In the genomic region with DNA sequence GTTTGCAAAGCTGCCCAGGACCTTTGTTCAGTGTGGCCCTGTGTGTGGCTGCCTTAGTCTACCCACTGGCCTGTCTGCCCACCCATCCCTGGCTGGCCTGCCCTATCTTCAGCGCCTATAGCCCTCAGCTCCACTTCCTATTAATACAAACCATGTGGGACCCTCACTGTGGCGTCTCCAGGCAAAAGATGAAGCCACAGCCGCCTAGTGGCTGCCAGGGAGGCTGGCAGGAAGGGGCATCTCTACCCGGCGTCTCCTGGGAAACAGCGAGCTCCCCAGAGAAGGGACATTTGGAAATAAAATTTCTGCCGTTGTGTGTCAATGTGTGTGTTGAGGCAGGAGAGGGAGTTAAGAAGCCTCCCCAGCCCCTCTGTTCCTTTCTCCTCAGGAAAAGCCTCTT, we compare ENCODE assay signal across 7 cellular contexts. TPM values are rescaled to one million over a fixed set of nuclear protein-coding genes. Genes with fewer than 3 reads are reported as not detected.
DNase-seq lines count a peak whose midpoint lies in the region; ATAC-seq and TF ChIP-seq lines count a peak whose summit lies in the region.

No MANE protein-coding gene starts in this region.

- no peak overlapping the region for H3K18ac ChIP-seq in mesenchymal stem cell (ENCODE audit: low read depth in 1 of 2, low read length in 2 of 2)

- no peak overlapping the region for H3K4me2 ChIP-seq in mesenchymal stem cell (ENCODE audit: low read length, poor library complexity, severe bottlenecking)

- POLR2A ChIA-PET in WTC11 (lab: Charles Lee), result interaction anchor here (0.7 kb wide), 1 partner anchor 25 kb away, joined by 3 read pairs; no protein-coding TSS in a partner anchor

- H2BK15ac ChIP-seq in mesenchymal stem cell (ENCODE audit: low read depth, poor library complexity, severe bottlenecking), result no peak overlapping the region

- no peak overlapping the region for H3K23ac ChIP-seq in mesenchymal stem cell (ENCODE audit: low read length in 2 of 2)

- peaks cover 6% of the 10 kb centered on the region for H3K4me1 ChIP-seq in mesenchymal stem cell (ENCODE audit: control insufficient read depth, insufficient read depth, low read depth, low read length)

- 18% methylated on average over 6 of the region's 7 CpGs for WGBS in mesenchymal stem cell

- H3K27ac ChIP-seq in mesenchymal stem cell (ENCODE audit: low read length, poor library complexity, severe bottlenecking), result no peak overlapping the region

- H4K91ac ChIP-seq in mesenchymal stem cell (ENCODE audit: low read length), result no peak overlapping the region

- no peak overlapping the region for H2BK120ac ChIP-seq in mesenchymal stem cell (ENCODE audit: low read depth, low read length)

- peaks cover 5% of the 10 kb centered on the region for H3K9me3 ChIP-seq in mesenchymal stem cell (ENCODE audit: control insufficient read depth, low read length)

- ATAC-seq in WTC11, result peak; percentile 38

- no peak overlapping the region for H2AFZ ChIP-seq in mesenchymal stem cell (ENCODE audit: low read depth, low read length)

- peaks cover 6% of the 10 kb centered on the region for H3K36me3 Mint-ChIP-seq in WTC11

- peaks cover 27 to 40% of the 10 kb centered on the region in 2 experiments for H3K27me3 ChIP-seq in mesenchymal stem cell (ENCODE audit: control insufficient read depth in 1 of 2, insufficient read depth in 1 of 2, low read length in 2 of 2)

- DNase-seq in DMS 273 treated with DMSO at 0.1 percent for 48 hours (lab: John Stamatoyannopoulos, UW) (peak; percentile 32), HT1080 (ENCODE audit: low read depth) (peak; percentile 18), WTC11 (ENCODE audit: low spot score) (peak; percentile 62), mesenchymal stem cell (peak; percentile 22), NCI-H2029 treated with DMSO at 0.1 percent for 48 hours (lab: John Stamatoyannopoulos, UW) (no peak), AG08396 (ENCODE audit: low spot score) (no peak)
- DNase-seq in activated effector memory CD4-positive, alpha-beta T cell treated with anti-CD3 and anti-CD28 coated beads, Interleukin-2, amount 50 U/mL, for 16 hours, result no peak

- H3K27me3 Mint-ChIP-seq in WTC11 (ENCODE audit: low read depth), result peaks cover 21% of the 10 kb centered on the region

- no peak overlapping the region for H3K9ac ChIP-seq in mesenchymal stem cell (ENCODE audit: low read length)

- H2BK12ac ChIP-seq in mesenchymal stem cell (ENCODE audit: low read length in 2 of 2), result no peak overlapping the region

- H3K9me3 Mint-ChIP-seq in WTC11, result peaks cover 7% of the 10 kb centered on the region

- no peak overlapping the region for H2AK5ac ChIP-seq in mesenchymal stem cell (ENCODE audit: low read length, severe bottlenecking)

- no peak overlapping the region for H3K4me3 Mint-ChIP-seq in WTC11

- peaks cover 0 to 4% of the 10 kb centered on the region in 2 experiments for H3K36me3 ChIP-seq in mesenchymal stem cell (ENCODE audit: control insufficient read depth in 1 of 2, insufficient read depth in 2 of 2, low read depth in 1 of 2, low read length in 2 of 2)

- H4K8ac ChIP-seq in mesenchymal stem cell (ENCODE audit: low read length), result no peak overlapping the region

- no peak overlapping the region for H3K14ac ChIP-seq in mesenchymal stem cell (ENCODE audit: low read length in 2 of 2)

- H3K4me1 Mint-ChIP-seq in WTC11, result peaks cover 36% of the 10 kb centered on the region

- H3K27ac Mint-ChIP-seq in WTC11, result no peak overlapping the region

- no peak overlapping the region for H3K4ac ChIP-seq in mesenchymal stem cell (ENCODE audit: low read depth in 1 of 2, low read length in 2 of 2)

- CTCF ChIA-PET in WTC11 (lab: Charles Lee), result interaction anchor here (0.6 to 5.3 kb wide), 46 partner anchors 10 to 392 kb away, joined by 3 to 116 read pairs (median 4); a partner anchor contains a TSS

- no peak overlapping the region for H2BK5ac ChIP-seq in mesenchymal stem cell (ENCODE audit: low read depth, low read length, poor library complexity, severe bottlenecking)

- no peak overlapping the region for H3K4me3 ChIP-seq in mesenchymal stem cell (ENCODE audit: insufficient read depth in 1 of 2, low read depth in 1 of 2, low read length in 2 of 2)

- TF ChIP-seq CTCF in WTC11 (IDR thresholded peaks at IDR 0.05), result peak; percentile 44

- no peaks in the 10 kb centered on the region for H3K79me1 ChIP-seq in mesenchymal stem cell (replicated peaks; ENCODE audit: low read length, poor library complexity, severe bottlenecking)

TF ChIP-seq in WTC11, 78 proteins besides CTCF, POLR2A, EP300 and RAD21 (continues in another document):
- TF ChIP-seq, protein P1, sequence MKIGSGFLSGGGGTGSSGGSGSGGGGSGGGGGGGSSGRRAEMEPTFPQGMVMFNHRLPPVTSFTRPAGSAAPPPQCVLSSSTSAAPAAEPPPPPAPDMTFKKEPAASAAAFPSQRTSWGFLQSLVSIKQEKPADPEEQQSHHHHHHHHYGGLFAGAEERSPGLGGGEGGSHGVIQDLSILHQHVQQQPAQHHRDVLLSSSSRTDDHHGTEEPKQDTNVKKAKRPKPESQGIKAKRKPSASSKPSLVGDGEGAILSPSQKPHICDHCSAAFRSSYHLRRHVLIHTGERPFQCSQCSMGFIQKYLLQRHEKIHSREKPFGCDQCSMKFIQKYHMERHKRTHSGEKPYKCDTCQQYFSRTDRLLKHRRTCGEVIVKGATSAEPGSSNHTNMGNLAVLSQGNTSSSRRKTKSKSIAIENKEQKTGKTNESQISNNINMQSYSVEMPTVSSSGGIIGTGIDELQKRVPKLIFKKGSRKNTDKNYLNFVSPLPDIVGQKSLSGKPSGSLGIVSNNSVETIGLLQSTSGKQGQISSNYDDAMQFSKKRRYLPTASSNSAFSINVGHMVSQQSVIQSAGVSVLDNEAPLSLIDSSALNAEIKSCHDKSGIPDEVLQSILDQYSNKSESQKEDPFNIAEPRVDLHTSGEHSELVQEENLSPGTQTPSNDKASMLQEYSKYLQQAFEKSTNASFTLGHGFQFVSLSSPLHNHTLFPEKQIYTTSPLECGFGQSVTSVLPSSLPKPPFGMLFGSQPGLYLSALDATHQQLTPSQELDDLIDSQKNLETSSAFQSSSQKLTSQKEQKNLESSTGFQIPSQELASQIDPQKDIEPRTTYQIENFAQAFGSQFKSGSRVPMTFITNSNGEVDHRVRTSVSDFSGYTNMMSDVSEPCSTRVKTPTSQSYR (CRISPR knock-in tag; IDR thresholded peaks at IDR 0.05), result no peak
- TF ChIP-seq ZNF423 (CRISPR knock-in tag; IDR thresholded peaks at IDR 0.05), result no peak
- no peak for TF ChIP-seq HMGA2 (CRISPR knock-in tag; IDR thresholded peaks at IDR 0.05)
- no peak for TF ChIP-seq ZBTB21 (CRISPR knock-in tag; IDR thresholded peaks at IDR 0.05; ENCODE audit: borderline replicate concordance)
- TF ChIP-seq PRRX2 (CRISPR knock-in tag; IDR thresholded peaks at IDR 0.05), result no peak
- no peak for TF ChIP-seq MXD4 (CRISPR knock-in tag; IDR thresholded peaks at IDR 0.05; ENCODE audit: borderline replicate concordance)
- TF ChIP-seq, protein P2, sequence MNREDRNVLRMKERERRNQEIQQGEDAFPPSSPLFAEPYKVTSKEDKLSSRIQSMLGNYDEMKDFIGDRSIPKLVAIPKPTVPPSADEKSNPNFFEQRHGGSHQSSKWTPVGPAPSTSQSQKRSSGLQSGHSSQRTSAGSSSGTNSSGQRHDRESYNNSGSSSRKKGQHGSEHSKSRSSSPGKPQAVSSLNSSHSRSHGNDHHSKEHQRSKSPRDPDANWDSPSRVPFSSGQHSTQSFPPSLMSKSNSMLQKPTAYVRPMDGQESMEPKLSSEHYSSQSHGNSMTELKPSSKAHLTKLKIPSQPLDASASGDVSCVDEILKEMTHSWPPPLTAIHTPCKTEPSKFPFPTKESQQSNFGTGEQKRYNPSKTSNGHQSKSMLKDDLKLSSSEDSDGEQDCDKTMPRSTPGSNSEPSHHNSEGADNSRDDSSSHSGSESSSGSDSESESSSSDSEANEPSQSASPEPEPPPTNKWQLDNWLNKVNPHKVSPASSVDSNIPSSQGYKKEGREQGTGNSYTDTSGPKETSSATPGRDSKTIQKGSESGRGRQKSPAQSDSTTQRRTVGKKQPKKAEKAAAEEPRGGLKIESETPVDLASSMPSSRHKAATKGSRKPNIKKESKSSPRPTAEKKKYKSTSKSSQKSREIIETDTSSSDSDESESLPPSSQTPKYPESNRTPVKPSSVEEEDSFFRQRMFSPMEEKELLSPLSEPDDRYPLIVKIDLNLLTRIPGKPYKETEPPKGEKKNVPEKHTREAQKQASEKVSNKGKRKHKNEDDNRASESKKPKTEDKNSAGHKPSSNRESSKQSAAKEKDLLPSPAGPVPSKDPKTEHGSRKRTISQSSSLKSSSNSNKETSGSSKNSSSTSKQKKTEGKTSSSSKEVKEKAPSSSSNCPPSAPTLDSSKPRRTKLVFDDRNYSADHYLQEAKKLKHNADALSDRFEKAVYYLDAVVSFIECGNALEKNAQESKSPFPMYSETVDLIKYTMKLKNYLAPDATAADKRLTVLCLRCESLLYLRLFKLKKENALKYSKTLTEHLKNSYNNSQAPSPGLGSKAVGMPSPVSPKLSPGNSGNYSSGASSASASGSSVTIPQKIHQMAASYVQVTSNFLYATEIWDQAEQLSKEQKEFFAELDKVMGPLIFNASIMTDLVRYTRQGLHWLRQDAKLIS (CRISPR knock-in tag; IDR thresholded peaks at IDR 0.05; ENCODE audit: borderline replicate concordance), result no peak
- no peak for TF ChIP-seq GTF2I (CRISPR knock-in tag; conservative IDR thresholded peaks at IDR 0.05)

RNA-seq across cellular contexts. Expression of a gene that starts 31.5 kb away (rescaled TPM):
- total RNA-seq in HT1080 (2014; rRNA removed; shearing (Covaris generic)), result not detected in 2 replicates
- polyA plus RNA-seq in HT1080 (2015; cell fraction: cytosol; rRNA removed), result not detected in 2 replicates
- not detected in 2 replicates for polyA plus RNA-seq in HT1080 (2015; cell fraction: nucleus; rRNA removed)
- not detected in 3 replicates for total RNA-seq in WTC11 (2021)
- not detected for polyA plus RNA-seq in mesenchymal stem cell (2013, experiment 1 of 2)
- not detected for polyA plus RNA-seq in mesenchymal stem cell (2013, experiment 2 of 2)

RNA-seq across cellular contexts. Expression of a gene that starts 50.6 kb away (rescaled TPM):
- 0.30 TPM in 1 of 2 replicates, not detected in the other for total RNA-seq in HT1080 (2014; rRNA removed; shearing (Covaris generic))
- 0.12 and 0.14 TPM in 2 replicates for polyA plus RNA-seq in HT1080 (2015; cell fraction: cytosol; rRNA removed)
- 0.20 TPM in 1 of 2 replicates, not detected in the other for polyA plus RNA-seq in HT1080 (2015; cell fraction: nucleus; rRNA removed)
- total RNA-seq in WTC11 (2021), result 15.0 to 20.5 TPM (median 15.2 TPM) in 3 replicates
- polyA plus RNA-seq in mesenchymal stem cell (2013, experiment 1 of 2), result not detected
- not detected for polyA plus RNA-seq in mesenchymal stem cell (2013, experiment 2 of 2)

Comparison
In these comparisons a context has a peak if more than half of its experiments do, and no peak if none do; other contexts are left out.
1. DNase-seq: peak in DMS 273 treated with DMSO at 0.1 percent for 48 hours (single experiment), HT1080 (single experiment), WTC11 (single experiment) and mesenchymal stem cell (single experiment); none in NCI-H2029 treated with DMSO at 0.1 percent for 48 hours (single experiment), activated effector memory CD4-positive, alpha-beta T cell treated with anti-CD3 and anti-CD28 coated beads, Interleukin-2, amount 50 U/mL, for 16 hours (single experiment) and AG08396 (single experiment).
2. RNA of a gene that starts 50.6 kb away (total RNA-seq): 15.0 to 20.5 TPM in WTC11; 0.30 TPM in HT1080; every median in the first group is over 10 times any median in the second.